In genomic region chr15:29216955-29217354, GRCh38 we compare ENCODE assay signal across 19 cellular contexts. TPM values are rescaled to one million over a fixed set of nuclear protein-coding genes. Genes with fewer than 3 reads are reported as not detected.
DNase-seq lines count a peak whose midpoint lies in the region; ATAC-seq and TF ChIP-seq lines count a peak whose summit lies in the region.
"Had no signal": no experiment of that assay in that cellular context is flagged by ENCODE, and none has a peak within 500 bp of the region (broad histone marks: within the 10 kb centered on the region; RNA-seq: fewer than 3 reads in every experiment).

No MANE protein-coding gene starts in this region.

- no peak for ATAC-seq in HG03159 (IDR thresholded peaks at IDR 0.05; ENCODE audit: unreplicated experiment)

- peaks cover 60% of the 10 kb centered on the region for H3K9me3 Mint-ChIP-seq in endodermal cell
- H3K9me3 Mint-ChIP-seq: CD4-positive, alpha-beta T cell had no signal

- peak overlapping the region; percentile 66 for H3K27ac ChIP-seq in endodermal cell (ENCODE audit: low read depth, low read length)
- peak overlapping the region; percentile 23 for H3K27ac ChIP-seq in mesodermal cell (ENCODE audit: low read depth, low read length, severe bottlenecking)
- H3K27ac ChIP-seq in testis, result no peak overlapping the region
- H3K27ac ChIP-seq: 22Rv1; BLaER1 treated with 17β-estradiol and CSF1 and Interleukin-3, amounts not matched to agents 10 nM and 100 nM had no signal

- no peak for TF ChIP-seq POLR2A in testis (IDR thresholded peaks at IDR 0.05)

- H3K9ac ChIP-seq in endodermal cell (ENCODE audit: extremely low read depth, low read length, poor library complexity, severe bottlenecking), result peak overlapping the region; percentile 86
- H3K9ac ChIP-seq: BLaER1 treated with 17β-estradiol and CSF1 and Interleukin-3, amounts not matched to agents 10 nM and 100 nM had no signal

- H3K4me1 ChIP-seq in endodermal cell (ENCODE audit: control insufficient read depth, insufficient read depth, low read length) (peaks cover 4% of the 10 kb centered on the region), mesodermal cell (ENCODE audit: control insufficient read depth, insufficient read depth, low read length, poor library complexity, severe bottlenecking) (no peaks in the 10 kb centered on the region), testis (no peaks in the 10 kb centered on the region)
- H3K4me1 ChIP-seq: BE2C; BLaER1 treated with 17β-estradiol and CSF1 and Interleukin-3, amounts not matched to agents 10 nM and 100 nM had no signal

- H3K4me3 Mint-ChIP-seq in endodermal cell, result peak overlapping the region; percentile 16
- H3K4me3 Mint-ChIP-seq: CD14-positive monocyte; CD4-positive, alpha-beta T cell; CD8-positive, alpha-beta memory T cell had no signal

- peak overlapping the region; percentile 64 for H3K4me3 ChIP-seq in endodermal cell (ENCODE audit: low read length)
- no peak overlapping the region for H3K4me3 ChIP-seq in mesodermal cell (ENCODE audit: extremely low read depth, insufficient read depth, low read length, poor library complexity, severe bottlenecking)
- H3K4me3 ChIP-seq in testis, result no peak overlapping the region
- H3K4me3 ChIP-seq: BLaER1 treated with 17β-estradiol and CSF1 and Interleukin-3, amounts not matched to agents 10 nM and 100 nM had no signal

- intact Hi-C loops in testis (cut with DNase I; ENCODE audit: low total_unique reads), result no loop called here

- H3K27me3 ChIP-seq in endodermal cell (ENCODE audit: control insufficient read depth, insufficient read depth, low read length, poor library complexity, severe bottlenecking) (no peaks in the 10 kb centered on the region), testis (no peaks in the 10 kb centered on the region)
- H3K27me3 ChIP-seq: BLaER1 treated with 17β-estradiol and CSF1 and Interleukin-3, amounts not matched to agents 10 nM and 100 nM had no signal

- TF ChIP-seq CTCF in endodermal cell (conservative IDR thresholded peaks at IDR 0.05), result no peak
- TF ChIP-seq CTCF in testis (IDR thresholded peaks at IDR 0.05), result no peak

- H3K36me3 Mint-ChIP-seq in endodermal cell (ENCODE audit: low read depth), result peaks cover 38% of the 10 kb centered on the region
- H3K36me3 Mint-ChIP-seq: CD14-positive monocyte; CD8-positive, alpha-beta memory T cell had no signal

- H3K4me1 Mint-ChIP-seq in endodermal cell, result peaks cover 43% of the 10 kb centered on the region
- H3K4me1 Mint-ChIP-seq: CD14-positive monocyte; CD8-positive, alpha-beta memory T cell had no signal

- DNase-seq in ELF-1 (ENCODE audit: low read depth, low spot score) (peak; percentile 51), endodermal cell (peak; percentile 68), testis (no peak), AML-193 (lab: John Stamatoyannopoulos, UW) (no peak)
- DNase-seq: BE2C; CD4-positive, alpha-beta T cell; CD8-positive, alpha-beta memory T cell; DMS 273 treated with DMSO at 0.1 percent for 48 hours; DMS79; EL; GF-D8; GOT3; H7; HCEC 1CT had no signal

- 22 to 49% methylated on average over 2 to 3 of the region's 3 CpGs for WGBS in endodermal cell (ENCODE audit: insufficient coverage in 1 of 2, insufficient read length in 1 of 2), 2 experiments
- 60 to 93% methylated on average over 2 to 3 of the region's 3 CpGs for WGBS in mesodermal cell (ENCODE audit: insufficient coverage in 2 of 2), 2 experiments
- 31 to 44% methylated on average over 3 of the region's 3 CpGs for WGBS in testis, 2 donors

- H3K27ac Mint-ChIP-seq in endodermal cell, result peak overlapping the region; percentile 99
- H3K27ac Mint-ChIP-seq: CD14-positive monocyte; CD4-positive, alpha-beta T cell; CD8-positive, alpha-beta memory T cell had no signal

- no peaks in the 10 kb centered on the region for H3K36me3 ChIP-seq in endodermal cell (ENCODE audit: control insufficient read depth, insufficient read depth, low read length)
- H3K36me3 ChIP-seq in mesodermal cell (ENCODE audit: control insufficient read depth, insufficient read depth, low read length), result no peaks in the 10 kb centered on the region
- H3K36me3 ChIP-seq in testis (ENCODE audit: low read depth, missing control alignments), result no peaks in the 10 kb centered on the region
- H3K36me3 ChIP-seq: BE2C; BLaER1 treated with 17β-estradiol and CSF1 and Interleukin-3, amounts not matched to agents 10 nM and 100 nM had no signal

- H3K27me3 Mint-ChIP-seq in endodermal cell (ENCODE audit: insufficient read depth), result no peaks in the 10 kb centered on the region

- H3K9me3 ChIP-seq in endodermal cell (ENCODE audit: control insufficient read depth, low read length) (peaks cover 45% of the 10 kb centered on the region), mesodermal cell (ENCODE audit: control insufficient read depth, low read length) (no peaks in the 10 kb centered on the region), testis (no peaks in the 10 kb centered on the region)
- H3K9me3 ChIP-seq: BE2C had no signal

RNA-seq across cellular contexts. Expression of gene NSMCE3, which starts 52.7 kb away (rescaled TPM):
- total RNA-seq in endodermal cell, result 10 to 100 TPM; 31.5 to 40.8 TPM
- polyA plus RNA-seq in endodermal cell (2013, experiment 1 of 2), result 14.5 TPM
- polyA plus RNA-seq in endodermal cell (2013, experiment 2 of 2), result 13.0 TPM
- polyA plus RNA-seq in mesodermal cell (2013, experiment 1 of 2), result 11.4 TPM
- 11.5 TPM for polyA plus RNA-seq in mesodermal cell (2013, experiment 2 of 2)
- total RNA-seq in testis, result 10 to 100 TPM; 18.9 to 24.8 TPM
- polyA plus RNA-seq in testis (ENCODE audit: insufficient read depth, low read depth, low replicate concordance), result 17.8 TPM

Comparison
In these comparisons a context has a peak if more than half of its experiments do, and no peak if none do; other contexts are left out.
1. DNase-seq: peak in ELF-1 (single experiment) and endodermal cell (single experiment); none in testis (single experiment) and AML-193 (0 of 2).
2. H3K27ac ChIP-seq: peak in endodermal cell (single experiment) and mesodermal cell (single experiment); none in testis (0 of 2).